ENCODE assay signal across 8 cellular contexts in the genomic region with DNA sequence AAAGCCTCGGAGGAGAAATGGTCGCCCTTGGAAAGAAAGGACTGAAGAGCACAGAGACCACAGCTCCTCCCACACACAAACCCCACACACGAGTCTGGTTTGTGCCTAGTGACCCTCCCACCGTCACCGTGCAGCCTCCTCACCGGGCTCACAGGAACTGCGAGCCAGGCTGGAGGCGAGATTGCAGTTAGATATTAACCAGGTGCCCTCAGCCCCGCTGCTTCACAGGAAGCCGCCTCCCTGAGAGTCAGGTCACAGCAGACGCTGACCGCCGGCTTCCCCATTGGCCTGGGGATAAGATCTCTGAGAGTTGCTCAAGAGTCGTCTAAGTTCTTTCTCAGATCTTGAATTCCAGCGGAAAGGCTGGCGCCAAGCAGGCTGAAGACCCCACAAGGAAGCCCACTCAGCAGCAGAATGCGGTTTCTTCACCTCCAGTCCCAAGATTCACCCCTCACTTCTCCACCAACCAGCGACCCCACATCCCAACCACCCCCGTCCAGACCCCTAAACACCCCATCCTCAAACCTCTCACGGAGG. TPM values are rescaled to one million over a fixed set of nuclear protein-coding genes. Genes with fewer than 3 reads are reported as not detected.
DNase-seq lines count a peak whose midpoint lies in the region; ATAC-seq and TF ChIP-seq lines count a peak whose summit lies in the region.

No MANE protein-coding gene starts in this region.

- H3K4me1 ChIP-seq in SJSA1 (replicated peaks) (0 out of 2 replicates have a peak, but pooled peaks cover 6% of the 10 kb centered on the region), cardiac muscle cell (ENCODE audit: low read depth) (peaks cover 14% of the 10 kb centered on the region), uterus (peaks cover 0 to 6% of the 10 kb centered on the region in 2 donors)

- H3K4me3 ChIP-seq in AG10803 (ENCODE audit: low read length) (peak overlapping the region; percentile 76), SJSA1 (peak overlapping the region; percentile 81), cardiac muscle cell (peak overlapping the region; percentile 81), uterus (peak overlapping the region; percentile 58 to 84)

- peak overlapping the region; percentile 96 for H3K27ac Mint-ChIP-seq in activated naive CD8-positive, alpha-beta T cell
- H3K27ac Mint-ChIP-seq in osteocyte (ENCODE audit: unreplicated experiment), result peak overlapping the region; percentile 95

- peak; percentile 54 for DNase-seq in AG10803 (ENCODE audit: low read depth)
- peak; percentile 37 to 53 for DNase-seq in SJSA1 (ENCODE audit: low read depth in 1 of 2, low spot score in 2 of 2)
- peak; percentile 68 to 92 for DNase-seq in cardiac muscle cell (ENCODE audit: low read depth in 1 of 2, low spot score in 1 of 2)
- DNase-seq in osteocyte (ENCODE audit: extremely low spot score, unreplicated experiment), result peak; percentile 84
- peak; percentile 55 to 56 for DNase-seq in uterus

- H3K27ac ChIP-seq in SJSA1, result peak overlapping the region; percentile 68
- H3K27ac ChIP-seq in cardiac muscle cell, result peak overlapping the region; percentile 97
- H3K27ac ChIP-seq in uterus, result peak overlapping the region; percentile 78 to 86

- H3K36me3 Mint-ChIP-seq in activated naive CD8-positive, alpha-beta T cell, result peaks cover 7% of the 10 kb centered on the region
- peaks cover 5% of the 10 kb centered on the region for H3K36me3 Mint-ChIP-seq in osteocyte (ENCODE audit: unreplicated experiment)

- H3K36me3 ChIP-seq in SJSA1, result peaks cover 9% of the 10 kb centered on the region
- H3K36me3 ChIP-seq in cardiac muscle cell, result no peaks in the 10 kb centered on the region
- no peaks in the 10 kb centered on the region for H3K36me3 ChIP-seq in uterus

- intact Hi-C loops in uterus (cut with DNase I; ENCODE audit: low total_unique reads), result no loop called here

- ATAC-seq in HG03342 (IDR thresholded peaks at IDR 0.05; ENCODE audit: unreplicated experiment), result peak; percentile 39

- TF ChIP-seq CTCF in AG10803 (conservative IDR thresholded peaks at IDR 0.05; ENCODE audit: low read length) (no peak), cardiac muscle cell (IDR thresholded peaks at IDR 0.05; ENCODE audit: low read depth, low read length) (no peak), osteocyte (IDR thresholded peaks at IDR 0.05) (no peak), uterus (IDR thresholded peaks at IDR 0.05) (no peak)

- TF ChIP-seq POLR2A in GM18526 (IDR thresholded peaks at IDR 0.05; ENCODE audit: extremely low read depth, insufficient read length) (peak; percentile 45), uterus (IDR thresholded peaks at IDR 0.05) (peak in 1 of 2 donors; percentile 37)

- H3K9me3 Mint-ChIP-seq in activated naive CD8-positive, alpha-beta T cell (ENCODE audit: low read depth), result no peaks in the 10 kb centered on the region
- H3K9me3 Mint-ChIP-seq in osteocyte (ENCODE audit: unreplicated experiment), result no peaks in the 10 kb centered on the region

- H3K9me3 ChIP-seq in SJSA1 (replicated peaks) (peaks cover 8% of the 10 kb centered on the region), cardiac muscle cell (ENCODE audit: low read depth) (no peaks in the 10 kb centered on the region), uterus (no peaks in the 10 kb centered on the region)

- no peaks in the 10 kb centered on the region for H3K27me3 ChIP-seq in SJSA1 (replicated peaks)
- no peaks in the 10 kb centered on the region for H3K27me3 ChIP-seq in cardiac muscle cell
- H3K27me3 ChIP-seq in uterus, result no peaks in the 10 kb centered on the region

- H3K4me1 Mint-ChIP-seq in activated naive CD8-positive, alpha-beta T cell (ENCODE audit: low read depth), result peaks cover 44% of the 10 kb centered on the region
- peaks cover 34% of the 10 kb centered on the region for H3K4me1 Mint-ChIP-seq in osteocyte (ENCODE audit: unreplicated experiment)

- no peaks in the 10 kb centered on the region for H3K27me3 Mint-ChIP-seq in activated naive CD8-positive, alpha-beta T cell
- H3K27me3 Mint-ChIP-seq in osteocyte (ENCODE audit: unreplicated experiment), result no peaks in the 10 kb centered on the region

- peak overlapping the region; percentile 98 for H3K4me3 Mint-ChIP-seq in activated naive CD8-positive, alpha-beta T cell
- H3K4me3 Mint-ChIP-seq in osteocyte (ENCODE audit: unreplicated experiment), result peak overlapping the region; percentile 97

RNA-seq across cellular contexts. Expression of a gene that starts 0.8 kb away (rescaled TPM):
- 1.6 and 2.7 TPM in 2 replicates for total RNA-seq in SJSA1 (2014; rRNA removed; shearing (Covaris generic))
- total RNA-seq in cardiac muscle cell, result 8.2 and 10.9 TPM in 2 replicates
- polyA plus RNA-seq in cardiac muscle cell, result 12.5 and 14.0 TPM in 2 replicates
- 7.0 and 7.8 TPM in 2 replicates for total RNA-seq in osteocyte
- 10 to 100 TPM in 2 of 4 donors, 1 to 10 TPM in 2; 5.0 to 29.7 (median 15.2) TPM for total RNA-seq in uterus

RNA-seq across cellular contexts. Expression of a gene that starts 39.6 kb away (rescaled TPM):
- total RNA-seq in SJSA1 (2014; rRNA removed; shearing (Covaris generic)), result 0.45 and 1.2 TPM in 2 replicates
- 3.2 and 7.7 TPM in 2 replicates for total RNA-seq in cardiac muscle cell
- 5.0 and 5.7 TPM in 2 replicates for polyA plus RNA-seq in cardiac muscle cell
- 1.4 and 2.3 TPM in 2 replicates for total RNA-seq in osteocyte
- 1 to 10 TPM; 6.4 to 9.7 (median 7.9) TPM for total RNA-seq in uterus

Comparison
In these comparisons a context has a peak if more than half of its experiments do, and no peak if none do; other contexts are left out.
1. Peak in every context shown above with its lines: DNase-seq, ATAC-seq, H3K4me3 ChIP-seq and H3K27ac ChIP-seq.